In genomic region chr13:108663710-108664109, GRCh38 we compare ENCODE assay signal across 28 cellular contexts. TPM values are rescaled to one million over a fixed set of nuclear protein-coding genes. Genes with fewer than 3 reads are reported as not detected.
DNase-seq lines count a peak whose midpoint lies in the region; ATAC-seq, FAIRE-seq and TF ChIP-seq lines count a peak whose summit lies in the region.
"Had no signal": no experiment of that assay in that cellular context is flagged by ENCODE, and none has a peak within 500 bp of the region (broad histone marks: within the 10 kb centered on the region; RNA-seq: fewer than 3 reads in every experiment).

No MANE protein-coding gene starts in this region.

- TF ChIP-seq EP300 in GM12878 (IDR thresholded peaks at IDR 0.05; ENCODE audit: borderline replicate concordance in 1 of 2, control insufficient read depth in 1 of 2, low read depth in 2 of 2, low read length in 2 of 2) (no peak), neural cell (conservative IDR thresholded peaks at IDR 0.05; ENCODE audit: poor library complexity, severe bottlenecking) (peak; percentile 95)

- 23% methylated on average over 3 of the region's 3 CpGs for WGBS in GM12878 (ENCODE audit: insufficient coverage, insufficient replicate concordance, low lambda C conversion rate, missing lambda C conversion rate)

- H3K79me2 ChIP-seq in GM12878 (ENCODE audit: control insufficient read depth, insufficient read depth, low read length) (no peaks in the 10 kb centered on the region), neural cell (replicated peaks; ENCODE audit: insufficient read depth, low read length) (no peaks in the 10 kb centered on the region)

- no peaks in the 10 kb centered on the region for H3K9me2 ChIP-seq in neural cell (ENCODE audit: insufficient read depth, low read length)

- DNase-seq in NCI-H1105 (lab: John Stamatoyannopoulos, UW) = peak; percentile 25
- DNase-seq in NCI-H1105 treated with DMSO at 0.1 percent for 48 hours (lab: John Stamatoyannopoulos, UW) = peak; percentile 79
- no peak for DNase-seq in GM12878 (ENCODE audit: low read depth, low spot score)
- no peak for DNase-seq in omental fat pad (ENCODE audit: low spot score)
- DNase-seq in NCI-H1436 (lab: John Stamatoyannopoulos, UW) = no peak
- DNase-seq in RCC 7860 (ENCODE audit: low spot score) = no peak
- DNase-seq: 8988T; ACHN; BE2C; C1 segment of cervical spinal cord; CD4-positive, alpha-beta memory T cell; CD4-positive, CD25-positive, alpha-beta regulatory T cell; CD8-positive, alpha-beta memory T cell; COR-L47; DMS 273 treated with DMSO at 0.1 percent for 48 hours; DMS153; DMS53; DMS79; DND-41; EL; GDM1 had no signal

- no peaks in the 10 kb centered on the region for H3F3A ChIP-seq in neural cell (ENCODE audit: insufficient read depth, low read length, poor library complexity, severe bottlenecking)

- CTCF ChIA-PET in GM12878 (lab: Yijun Ruan, JAX) = interaction anchor here (1.2 to 1.5 kb wide), 2 partner anchors 9 to 12 kb away, joined by 3 read pairs; no protein-coding TSS in a partner anchor

- no peaks in the 10 kb centered on the region for H3K4me1 ChIP-seq in GM12878 (ENCODE audit: control insufficient read depth, insufficient read depth, low read length)
- H3K4me1 ChIP-seq: BE2C, BLaER1 had no signal

- TF ChIP-seq CTCF in GM12878 (IDR thresholded peaks at IDR 0.05 in 2 of 3, conservative IDR thresholded peaks at IDR 0.05 in 1 of 3; ENCODE audit: control insufficient read depth in 2 of 3, extremely low read depth in 1 of 3, insufficient read depth in 1 of 3, low read depth in 3 of 3, low read length in 3 of 3) (no peak), neural cell (IDR thresholded peaks at IDR 0.05; ENCODE audit: poor library complexity, severe bottlenecking) (no peak), omental fat pad (IDR thresholded peaks at IDR 0.05) (no peak)

- RAD21 ChIA-PET in GM12878 (lab: Charles Lee; ENCODE audit: unreplicated experiment) = interaction anchor here (0.6 to 1.6 kb wide), 3 partner anchors 11 to 395 kb away, joined by 3 to 7 read pairs (median 3); no protein-coding TSS in a partner anchor

- FAIRE-seq in GM12878 (lab: Jason Lieb, UNC) (no peak), RCC 7860 (lab: Jason Lieb, UNC) (no peak)
- FAIRE-seq: A204.1, GM12891, GM19239 had no signal

- H3K4me2 ChIP-seq in GM12878 (ENCODE audit: control insufficient read depth, insufficient read depth) (no peak overlapping the region), neural cell (ENCODE audit: low read length) (no peak overlapping the region)
- H3K4me2 ChIP-seq: BLaER1 had no signal

- no peak for TF ChIP-seq POLR2A in GM12878 (IDR thresholded peaks at IDR 0.05; ENCODE audit: low read depth, low read length)

- intact Hi-C loops in GM12878 (cut with micrococcal nuclease; ENCODE audit: unreplicated experiment) = no loop called here

- H2AFZ ChIP-seq in GM12878 (ENCODE audit: control insufficient read depth, low read depth, low read length) (no peak overlapping the region), neural cell (ENCODE audit: low read depth, low read length) (no peak overlapping the region)

- in situ Hi-C loops in GM12878 (cut with MboI) = no loop called here

- SMC1A ChIA-PET in GM12878 (lab: Charles Lee; ENCODE audit: uncharacterized antibody, unreplicated experiment) = interaction anchor here (1.1 to 4.7 kb wide), 4 partner anchors 11 to 25 kb away, joined by 3 to 16 read pairs (median 9); no protein-coding TSS in a partner anchor

- H4K20me1 ChIP-seq in GM12878 (ENCODE audit: control insufficient read depth, insufficient read depth) (no peaks in the 10 kb centered on the region), neural cell (ENCODE audit: insufficient read depth) (no peaks in the 10 kb centered on the region)
- H4K20me1 ChIP-seq: BLaER1 had no signal

- no peaks in the 10 kb centered on the region; the same call in 2 of the 3 replicates for H3K9me3 ChIP-seq in GM12878 (replicated peaks; ENCODE audit: control insufficient read depth, insufficient read depth, low read length)
- peaks cover 4% of the 10 kb centered on the region for H3K9me3 ChIP-seq in neural cell (ENCODE audit: low read length)
- H3K9me3 ChIP-seq: BE2C had no signal

- H3K27me3 ChIP-seq in GM12878 (replicated peaks in 1 of 2; ENCODE audit: control insufficient read depth in 2 of 2, insufficient read depth in 2 of 2, low read length in 1 of 2) = no peaks in the 10 kb centered on the region
- no peaks in the 10 kb centered on the region for H3K27me3 ChIP-seq in neural cell (ENCODE audit: insufficient read depth, low read depth, low read length)
- H3K27me3 ChIP-seq: BE2C, BLaER1 had no signal

- H3K27ac ChIP-seq in GM12878 (ENCODE audit: control insufficient read depth, insufficient read depth) = no peak overlapping the region
- peak overlapping the region; percentile 60 for H3K27ac ChIP-seq in neural cell (ENCODE audit: low read length)
- H3K27ac ChIP-seq: BLaER1 had no signal

- H3K9ac ChIP-seq in GM12878 (ENCODE audit: control insufficient read depth, insufficient read depth, low read length) = no peak overlapping the region
- no peak overlapping the region for H3K9ac ChIP-seq in neural cell (ENCODE audit: low read length)
- H3K9ac ChIP-seq: BLaER1 had no signal

- TF ChIP-seq RAD21 in GM12878 (IDR thresholded peaks at IDR 0.05; ENCODE audit: insufficient read depth, low read depth, low read length) (no peak), neural cell (conservative IDR thresholded peaks at IDR 0.05) (no peak)

- ATAC-seq in GM12878 (peak; percentile 49), omental fat pad (ENCODE audit: low FRiP score) (no peak)

- no peak overlapping the region for H3K4me3 ChIP-seq in GM12878
- peak overlapping the region; percentile 13 for H3K4me3 ChIP-seq in neural cell (ENCODE audit: low read length)
- H3K4me3 ChIP-seq: BLaER1 had no signal

- H3K36me3 ChIP-seq in GM12878 (ENCODE audit: control insufficient read depth in 2 of 2, insufficient read depth in 2 of 2, low read length in 1 of 2) (no peaks in the 10 kb centered on the region), neural cell (ENCODE audit: insufficient read depth, low read length) (no peaks in the 10 kb centered on the region)
- H3K36me3 ChIP-seq: BE2C, BLaER1 had no signal

- no TSS peak for BruUV-seq in GM12878 (replicated peaks; lab: Mats Ljungman, UMichigan)

- POLR2A ChIA-PET in GM12878 (lab: Charles Lee) = interaction anchor here (0.5 kb wide), 1 partner anchor 22 kb away, joined by 3 read pairs; no protein-coding TSS in a partner anchor

TF ChIP-seq in GM12878, 131 proteins besides CTCF, POLR2A, EP300 and RAD21 (continues in another document):
- TF ChIP-seq PBX3 (IDR thresholded peaks at IDR 0.05; ENCODE audit: insufficient replicate concordance, low read depth, low read length) (peak; percentile 32), POLR2AphosphoS5 (IDR thresholded peaks at IDR 0.05; ENCODE audit: low read length) (no peak), NFYA (IDR thresholded peaks at IDR 0.05; ENCODE audit: borderline replicate concordance, low read depth, low read length) (no peak), MEF2B (IDR thresholded peaks at IDR 0.05; ENCODE audit: partially characterized antibody, poor library complexity, severe bottlenecking) (peak; percentile 39)

TF ChIP-seq in neural cell, 6 proteins besides CTCF, POLR2A, EP300 and RAD21:
- TF ChIP-seq POLR2AphosphoS5 (IDR thresholded peaks at IDR 0.05) (peak; percentile 69), TAF1 (IDR thresholded peaks at IDR 0.05; ENCODE audit: low read depth) (no peak)

RNA-seq across cellular contexts. Expression of gene MYO16, which starts 34.3 kb away (rescaled TPM):
- 1.2 and 1.5 TPM in 2 replicates for total RNA-seq in GM12878 (2013; cell fraction: nucleolus; rRNA removed)
- total RNA-seq in GM12878 (2014; rRNA removed) (under 0.01 TPM in 1 of 2 replicates, not detected in the other), GM12878 (2014; rRNA removed; fragmentation: Illumina TruSeq; extraction: Trizol) (0.04 and 0.05 TPM in 2 replicates), GM12878 (2021) (0.05 TPM in 1 of 2 replicates, not detected in the other), omental fat pad (1 to 10 TPM in 1 of 4 donors, under 1 TPM in 2, not detected in 1; 0.48 to 1.9 (median 0.93) TPM)
- polyA plus RNA-seq in GM12878 (2011; ENCODE audit: low read depth) = not detected
- polyA plus RNA-seq in GM12878 (2011; rRNA removed) (1.7 and 1.8 TPM in 2 replicates), GM12878 (2014; fragmentation: Illumina TruSeq; extraction: Trizol) (0.03 and 0.04 TPM in 2 replicates), GM12878 (2014; fragmentation: Nextera tagmentation; extraction: Ambion mirVana) (not detected), GM12878 (2014; rRNA removed) (0.03 TPM in 1 of 2 replicates, not detected in the other), GM12878 (2016; fragmentation: Nextera tagmentation; extraction: Ambion mirVana) (under 1 TPM in 1 of 2 experiments, not detected in 1; 0.36 TPM), neural cell (2.0 and 2.5 TPM in 2 replicates)
- 1.0 and 1.2 TPM in 2 replicates for polyA plus RNA-seq in GM12878 (2011; cell fraction: cytosol; rRNA removed)
- polyA plus RNA-seq in GM12878 (2011; cell fraction: nucleus; rRNA removed) = 2.7 and 4.9 TPM in 2 replicates
- polyA plus RNA-seq in GM12878 (2012) = 0.06 TPM in 1 of 2 replicates, not detected in the other
- 10.2 and 12.0 TPM in 2 replicates for polyA minus RNA-seq in GM12878 (2011; rRNA and poly(A)+ RNA removed)
- polyA minus RNA-seq in GM12878 (2011; cell fraction: cytosol; rRNA and poly(A)+ RNA removed) = 0.83 and 2.9 TPM in 2 replicates
- polyA minus RNA-seq in GM12878 (2011; cell fraction: nucleus; rRNA and poly(A)+ RNA removed) = 16.9 and 17.1 TPM in 2 replicates
- polyA minus RNA-seq in neural cell = 27.5 and 30.0 TPM in 2 replicates
- total RNA-seq: G401 had no signal
- polyA plus RNA-seq: CD14-positive monocyte; CD8-positive, alpha-beta memory T cell had no signal

Comparison
In these comparisons a context has a peak if more than half of its experiments do, and no peak if none do; other contexts are left out.
1. DNase-seq: peak in NCI-H1105 (single experiment) and NCI-H1105 treated with DMSO at 0.1 percent for 48 hours (single experiment); none in GM12878 (single experiment), omental fat pad (single experiment), NCI-H1436 (single experiment) and RCC 7860 (single experiment).